23 cellular contexts compared by ENCODE assay signal in the genomic region with DNA sequence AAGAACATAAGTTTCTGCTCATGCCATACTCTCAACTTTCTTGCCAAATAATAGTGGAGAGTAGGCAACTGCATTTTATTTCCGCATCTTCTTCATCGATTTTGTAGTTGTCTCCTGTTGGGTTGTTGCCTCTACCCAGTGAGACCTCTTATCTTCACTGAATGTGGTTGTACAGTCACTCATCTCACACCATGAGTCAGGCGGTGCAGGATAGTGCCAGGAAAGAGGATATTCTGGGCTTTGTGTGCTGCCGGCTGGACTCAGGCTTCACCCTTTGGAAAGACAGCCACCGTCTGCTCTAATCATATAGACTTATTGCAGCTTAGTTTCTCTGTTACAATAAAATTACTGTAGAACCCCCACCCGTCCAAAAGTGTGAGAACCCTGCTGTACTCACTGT.
DNase-seq lines count a peak whose midpoint lies in the region; ATAC-seq and TF ChIP-seq lines count a peak whose summit lies in the region.
"Had no signal": no experiment of that assay in that cellular context is flagged by ENCODE, and none has a peak within 500 bp of the region (broad histone marks: within the 10 kb centered on the region; RNA-seq: fewer than 3 reads in every experiment).

No MANE protein-coding gene starts in this region.

- no peak for TF ChIP-seq CTCF in HFFc6 (IDR thresholded peaks at IDR 0.05)
- no peak for TF ChIP-seq CTCF in brain microvascular endothelial cell (IDR thresholded peaks at IDR 0.05; ENCODE audit: low read depth, low read length, missing control alignments)
- no peak for TF ChIP-seq CTCF in right atrium auricular region (IDR thresholded peaks at IDR 0.05)
- no peak for TF ChIP-seq CTCF in natural killer cell (IDR thresholded peaks at IDR 0.05)

- H3K36me3 Mint-ChIP-seq in HFFc6 (ENCODE audit: low read depth) (no peaks in the 10 kb centered on the region), natural killer cell (no peaks in the 10 kb centered on the region)

- H3K4me3 ChIP-seq in brain microvascular endothelial cell (ENCODE audit: low read depth, low read length) (no peak overlapping the region), right atrium auricular region (no peak overlapping the region)
- H3K4me3 ChIP-seq: tibial nerve had no signal

- no peak overlapping the region; the same call in 1 of the 2 replicates for H3K4me3 Mint-ChIP-seq in HFFc6
- H3K4me3 Mint-ChIP-seq in natural killer cell: no peak overlapping the region
- H3K4me3 Mint-ChIP-seq: activated T-helper 17 cell treated with anti-CD3 and anti-CD28 coated beads, Interleukin-2, amount 50 U/mL, for 72 hours had no signal

- DNase-seq in AG08396 (ENCODE audit: low spot score) (peak; percentile 32), HFFc6 (peak; percentile 13), brain microvascular endothelial cell (peak; percentile 69), right atrium auricular region (ENCODE audit: low spot score) (peak; percentile 58), natural killer cell (no peak), NCI-H2196 (lab: John Stamatoyannopoulos, UW; ENCODE audit: unreplicated experiment) (no peak), NCI-H345 (lab: John Stamatoyannopoulos, UW) (no peak)
- DNase-seq: activated CD4-positive, alpha-beta T cell treated with anti-CD3 and anti-CD28 coated beads for 1 hour; central memory CD4-positive, alpha-beta T cell; DND-41; effector CD4-positive, alpha-beta T cell; HCEC 1CT; NCI-H1092 treated with DMSO at 0.1 percent for 48 hours; NCI-H2081 treated with DMSO at 0.1 percent for 48 hours; NCI-H748 treated with DMSO at 0.1 percent for 48 hours; OCI-M1; SK-N-SH; stimulated activated naive CD4-positive, alpha-beta T cell; T-helper 9 cell had no signal

- intact Hi-C loops in natural killer cell (cut with micrococcal nuclease): no loop called here

- H3K4me1 ChIP-seq in right atrium auricular region: no peaks in the 10 kb centered on the region

- H3K9me3 Mint-ChIP-seq in HFFc6 (no peaks in the 10 kb centered on the region), natural killer cell (no peaks in the 10 kb centered on the region)

- ATAC-seq in HG02678 (IDR thresholded peaks at IDR 0.05; ENCODE audit: unreplicated experiment): no peak
- no peak for ATAC-seq in natural killer cell

- peaks cover 6% of the 10 kb centered on the region for H3K27me3 Mint-ChIP-seq in HFFc6 (ENCODE audit: insufficient read depth)
- peaks cover 12 to 27% of the 10 kb centered on the region in 2 donors for H3K27me3 Mint-ChIP-seq in natural killer cell (ENCODE audit: low read depth in 2 of 2)

- H3K36me3 ChIP-seq in brain microvascular endothelial cell (replicated peaks): no peaks in the 10 kb centered on the region
- no peaks in the 10 kb centered on the region for H3K36me3 ChIP-seq in right atrium auricular region
- H3K36me3 ChIP-seq: tibial nerve had no signal

- H3K4me1 Mint-ChIP-seq in HFFc6 (ENCODE audit: low read depth): peaks cover 20% of the 10 kb centered on the region
- no peaks in the 10 kb centered on the region for H3K4me1 Mint-ChIP-seq in natural killer cell
- H3K4me1 Mint-ChIP-seq: activated T-helper 17 cell treated with anti-CD3 and anti-CD28 coated beads, Interleukin-2, amount 50 U/mL, for 72 hours had no signal

- in situ Hi-C loops in brain microvascular endothelial cell (cut with HindIII; ENCODE audit: low pct_ligation_motif_present, low sequenced_read_pairs): no loop called here

- H3K27me3 ChIP-seq in brain microvascular endothelial cell (replicated peaks) (no peaks in the 10 kb centered on the region), right atrium auricular region (no peaks in the 10 kb centered on the region)
- H3K27me3 ChIP-seq: tibial nerve had no signal

- H3K27ac ChIP-seq in brain microvascular endothelial cell: no peak overlapping the region
- H3K27ac ChIP-seq in right atrium auricular region: no peak overlapping the region
- H3K27ac ChIP-seq: KMS-11, tibial nerve had no signal

- H3K27ac Mint-ChIP-seq in HFFc6 (no peak overlapping the region), natural killer cell (no peak overlapping the region)
- H3K27ac Mint-ChIP-seq: activated T-helper 17 cell treated with anti-CD3 and anti-CD28 coated beads, Interleukin-2, amount 50 U/mL, for 72 hours had no signal

- peaks cover 0 to 9% of the 10 kb centered on the region in 2 donors for H3K9me3 ChIP-seq in right atrium auricular region
- H3K9me3 ChIP-seq: SK-N-SH, tibial nerve had no signal

Comparison
In these comparisons a context has a peak if more than half of its experiments do, and no peak if none do; other contexts are left out.
1. DNase-seq: peak in AG08396 (single experiment), HFFc6 (single experiment), brain microvascular endothelial cell (single experiment) and right atrium auricular region (single experiment); none in natural killer cell (single experiment), NCI-H2196 (single experiment) and NCI-H345 (single experiment).